8 cellular contexts compared by ENCODE assay signal in genomic region chr1:154405762-154406571, GRCh38. TPM values are rescaled to one million over a fixed set of nuclear protein-coding genes. Genes with fewer than 3 reads are reported as not detected.
A peak's percentile ranks its signal among the peaks of the same experiment; 100 is the strongest.
DNase-seq lines count a peak whose midpoint lies in the region; ATAC-seq and TF ChIP-seq lines count a peak whose summit lies in the region.

No MANE protein-coding gene starts in this region.

- peak; percentile 10 for ATAC-seq in HG02642 (IDR thresholded peaks at IDR 0.05; ENCODE audit: poor library complexity, unreplicated experiment)
- ATAC-seq in right cardiac atrium, result peak; percentile 76 to 77
- ATAC-seq in psoas muscle, result peak; percentile 78 to 83 (median 78)

- H3K4me3 ChIP-seq in SJSA1 (peak overlapping the region; percentile 65), right cardiac atrium (ENCODE audit: low read length) (peak overlapping the region; percentile 61), psoas muscle (peak overlapping the region; percentile 98)

- 2% methylated on average over 39 of the region's 39 CpGs for WGBS in right cardiac atrium
- WGBS in psoas muscle, 3 donors, result 1 to 3% (median 2%) methylated on average over 29 to 39 of the region's 39 CpGs

- H3K4me1 ChIP-seq in SJSA1 (replicated peaks), result peaks cover 38% of the 10 kb centered on the region
- H3K4me1 ChIP-seq in right cardiac atrium (ENCODE audit: control insufficient read depth, insufficient read depth, low read length), result peaks cover 18% of the 10 kb centered on the region
- peaks cover 43% of the 10 kb centered on the region for H3K4me1 ChIP-seq in psoas muscle

- peak; percentile 41 for TF ChIP-seq CTCF in psoas muscle (IDR thresholded peaks at IDR 0.05)

- intact Hi-C loops in right cardiac atrium (cut with DNase I) (loop anchor here in 1 of 4 donors (10.0 kb wide), 1 partner anchor 51 kb away; no protein-coding TSS in a partner anchor), psoas muscle (cut with DNase I) (loop anchor here in 1 of 2 donors (1.0 kb wide), 1 partner anchor 12 kb away; no protein-coding TSS in a partner anchor)

- H3K9me3 ChIP-seq in SJSA1 (replicated peaks), result no peaks in the 10 kb centered on the region
- H3K9me3 ChIP-seq in right cardiac atrium (ENCODE audit: control insufficient read depth, low read length), result no peaks in the 10 kb centered on the region
- H3K9me3 ChIP-seq in psoas muscle, result no peaks in the 10 kb centered on the region

- H3K27me3 ChIP-seq in SJSA1 (replicated peaks) (no peaks in the 10 kb centered on the region), right cardiac atrium (ENCODE audit: control insufficient read depth, insufficient read depth) (no peaks in the 10 kb centered on the region), psoas muscle (ENCODE audit: insufficient read depth in 3 of 3, low read length in 2 of 3) (no peaks in the 10 kb centered on the region)

- H3K27ac ChIP-seq in SJSA1 (peak overlapping the region; percentile 80), right cardiac atrium (ENCODE audit: low read length) (peak overlapping the region; percentile 95), psoas muscle (peak overlapping the region; percentile 100)

- H3K36me3 ChIP-seq in SJSA1 (no peaks in the 10 kb centered on the region), psoas muscle (ENCODE audit: insufficient read depth in 1 of 2, low read depth in 1 of 2) (peaks cover 0 to 19% of the 10 kb centered on the region in 2 donors)

- DNase-seq in GF-D8 (lab: John Stamatoyannopoulos, UW), result peak; percentile 35
- peak; percentile 83 to 88 for DNase-seq in SJSA1 (ENCODE audit: low read depth in 1 of 2, low spot score in 2 of 2)
- peak; percentile 24 for DNase-seq in amniotic epithelial cell (ENCODE audit: low read depth)
- peak; percentile 88 to 93 (median 93) for DNase-seq in right cardiac atrium
- peak; percentile 91 to 96 for DNase-seq in psoas muscle
- no peak for DNase-seq in NCI-H524 treated with DMSO at 0.1 percent for 48 hours (lab: John Stamatoyannopoulos, UW)
- DNase-seq in ecto neural progenitor cell (ENCODE audit: low spot score), result no peak

RNA-seq across cellular contexts. Expression of gene IL6R, which starts 0.8 kb away (rescaled TPM):
- total RNA-seq in SJSA1 (2014; rRNA removed; shearing (Covaris generic)), result 22.4 and 32.6 TPM in 2 replicates
- total RNA-seq in right cardiac atrium (10 to 100 TPM in 3 of 4 donors, 1 to 10 TPM in 1; 8.9 to 13.2 (median 12.1) TPM), psoas muscle (100 to 1,000 TPM in 1 of 4 donors, 10 to 100 TPM in 3; 32.6 to 182 (median 80.9) TPM)
- polyA plus RNA-seq in right cardiac atrium (5.7 TPM), psoas muscle (10 to 100 TPM; 41.7 to 97.7 (median 80.8) TPM)

Comparison
In these comparisons a context has a peak if more than half of its experiments do, and no peak if none do; other contexts are left out.
1. DNase-seq: peak in GF-D8 (single experiment), SJSA1 (2 of 2), amniotic epithelial cell (single experiment), right cardiac atrium (3 of 3) and psoas muscle (2 of 2); none in NCI-H524 treated with DMSO at 0.1 percent for 48 hours (single experiment) and ecto neural progenitor cell (single experiment).
2. ATAC-seq: peak in every context shown above with its lines; median percentile 78 in psoas muscle; 76 in right cardiac atrium; 10 in HG02642.
3. Peak in every context shown above with its lines, with median percentiles within 50 percentile points of each other: H3K27ac ChIP-seq and H3K4me3 ChIP-seq.